In the genomic region with DNA sequence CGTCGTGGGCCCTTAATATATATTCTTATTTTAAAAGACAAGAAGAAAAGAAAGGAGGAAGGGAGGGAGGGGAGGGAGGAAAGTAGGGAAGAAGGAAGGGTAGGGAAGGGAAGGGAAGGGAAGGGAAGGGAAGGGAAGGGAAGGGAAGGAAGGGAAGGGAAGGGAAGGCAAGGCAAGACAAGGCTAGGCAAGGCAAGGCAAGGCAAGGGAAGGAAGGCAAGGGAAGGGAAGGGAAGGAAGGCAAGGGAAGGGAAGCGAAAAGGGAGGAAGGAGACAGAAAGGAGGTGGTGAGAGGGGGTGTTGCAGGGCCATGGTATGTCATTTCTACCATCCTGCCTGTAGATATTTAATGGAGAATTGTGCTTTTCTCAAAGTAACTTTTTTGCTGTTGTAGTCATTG, we compare ENCODE assay signal across 35 cellular contexts.
"Had no signal": no experiment of that assay in that cellular context is flagged by ENCODE, and none has a peak within 500 bp of the region (broad histone marks: within the 10 kb centered on the region; RNA-seq: fewer than 3 reads in every experiment).

No MANE protein-coding gene starts in this region.

- H3K4me3 ChIP-seq: MG63 had no signal

- H3K9me3 ChIP-seq: MG63 had no signal

- H3K36me3 ChIP-seq: MG63 had no signal

- DNase-seq: Karpas-422, Kasumi-1, MG63, MM.1S, MV-4-11, NCI-H1048, NCI-H1092, NCI-H1092 treated with DMSO at 0.1 percent for 48 hours, NCI-H1105, NCI-H1105 treated with DMSO at 0.1 percent for 48 hours, NCI-H1417, NCI-H1417 treated with DMSO at 0.1 percent for 48 hours, NCI-H1436, NCI-H1436 treated with DMSO at 0.1 percent for 48 hours, NCI-H146, NCI-H1694, NCI-H1694 treated with DMSO at 0.1 percent for 48 hours, NCI-H187, NCI-H187 treated with DMSO at 0.1 percent for 48 hours, NCI-H2029, NCI-H2029 treated with DMSO at 0.1 percent for 48 hours, NCI-H2081, NCI-H2081 treated with DMSO at 0.1 percent for 48 hours, NCI-H2107, NCI-H2171, NCI-H2171 treated with DMSO at 0.1 percent for 48 hours, NCI-H2227 treated with DMSO at 0.1 percent for 48 hours, NCI-H226, NCI-H345, NCI-H446, NCI-H446 treated with DMSO at 0.1 percent for 48 hours, NCI-H510A, NCI-H510A treated with DMSO at 0.1 percent for 48 hours, NCI-H524, NCI-H524 treated with DMSO at 0.1 percent for 48 hours had no signal

- H3K27me3 ChIP-seq: MG63 had no signal
